Comparison of ENCODE assay signal across 25 cellular contexts in the genomic region with DNA sequence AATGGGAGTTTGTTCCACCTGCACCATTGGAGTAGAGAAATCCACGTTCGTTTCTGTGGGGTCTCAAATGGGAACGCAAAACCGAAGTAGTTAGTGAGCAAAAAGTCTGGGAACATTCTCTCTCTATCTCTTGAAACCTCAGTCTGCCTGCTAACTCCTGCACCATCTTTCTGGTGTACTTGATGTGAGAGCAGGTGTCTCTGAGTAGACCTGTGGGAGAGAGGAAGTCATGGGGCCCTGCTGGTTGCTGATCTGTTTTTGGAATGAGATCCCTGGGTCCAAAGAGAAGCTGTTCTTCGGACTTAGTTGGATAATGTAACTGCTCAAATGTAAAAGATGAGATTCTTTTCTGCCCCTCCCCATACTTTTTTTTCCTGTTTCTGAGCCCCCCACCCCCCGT. TPM values are rescaled to one million over a fixed set of nuclear protein-coding genes. Genes with fewer than 3 reads are reported as not detected.
DNase-seq lines count a peak whose midpoint lies in the region; ATAC-seq and TF ChIP-seq lines count a peak whose summit lies in the region.
"Had no signal": no experiment of that assay in that cellular context is flagged by ENCODE, and none has a peak within 500 bp of the region (broad histone marks: within the 10 kb centered on the region; RNA-seq: fewer than 3 reads in every experiment).

No MANE protein-coding gene starts in this region.

- peak overlapping the region; percentile 78 to 90 for H3K27ac Mint-ChIP-seq in natural killer cell treated with Interleukin-12 subunit alpha and Interleukin-12 subunit beta and Interleukin-15 and Interleukin-18, amount 100 ng/mL, for 72 hours
- H3K27ac Mint-ChIP-seq in natural killer cell = no peak overlapping the region
- H3K27ac Mint-ChIP-seq in stimulated activated effector memory CD8-positive, alpha-beta T cell treated with anti-CD3 and anti-CD28 coated beads, Interleukin-12 subunit alpha, Interleukin-12 subunit beta, amount 100 ng/mL, for 72 hours = no peak overlapping the region
- H3K27ac Mint-ChIP-seq: B cell; CD4-positive, alpha-beta T cell; T-cell had no signal

- DNase-seq in natural killer cell treated with Interleukin-12 subunit alpha and Interleukin-12 subunit beta and Interleukin-15 and Interleukin-18, amount 100 ng/mL, for 72 hours (ENCODE audit: low spot score) = no peak
- DNase-seq in natural killer cell (no peak), OCI-M1 (lab: John Stamatoyannopoulos, UW) (peak; percentile 56), heart left ventricle (no peak), esophagus muscularis mucosa (ENCODE audit: extremely low spot score) (no peak)
- peak; percentile 51 for DNase-seq in Jurkat, Clone E6-1 (ENCODE audit: low read depth, low spot score)
- no peak for DNase-seq in stimulated activated effector memory CD8-positive, alpha-beta T cell treated with anti-CD3 and anti-CD28 coated beads, Interleukin-12 subunit alpha, Interleukin-12 subunit beta, amount 100 ng/mL, for 72 hours (ENCODE audit: low spot score in 2 of 2)
- DNase-seq: CD4-positive, alpha-beta T cell; COR-L47; DMS79; GOT3; Karpas-422; MG63; NCI-H1105 treated with DMSO at 0.1 percent for 48 hours; NCI-H1694; NCI-H2081; NCI-H2171 treated with DMSO at 0.1 percent for 48 hours; NCI-H524 treated with DMSO at 0.1 percent for 48 hours; NCI-H82; SHP77 treated with DMSO at 0.1 percent for 48 hours had no signal

- H3K9me3 Mint-ChIP-seq in natural killer cell treated with Interleukin-12 subunit alpha and Interleukin-12 subunit beta and Interleukin-15 and Interleukin-18, amount 100 ng/mL, for 72 hours = no peaks in the 10 kb centered on the region
- H3K9me3 Mint-ChIP-seq in natural killer cell = no peaks in the 10 kb centered on the region
- H3K9me3 Mint-ChIP-seq in stimulated activated effector memory CD8-positive, alpha-beta T cell treated with anti-CD3 and anti-CD28 coated beads, Interleukin-12 subunit alpha, Interleukin-12 subunit beta, amount 100 ng/mL, for 72 hours = no peaks in the 10 kb centered on the region
- H3K9me3 Mint-ChIP-seq: CD4-positive, alpha-beta T cell; T-cell had no signal

- H3K36me3 Mint-ChIP-seq in natural killer cell treated with Interleukin-12 subunit alpha and Interleukin-12 subunit beta and Interleukin-15 and Interleukin-18, amount 100 ng/mL, for 72 hours = peaks cover 5% of the 10 kb centered on the region
- peaks cover 8% of the 10 kb centered on the region for H3K36me3 Mint-ChIP-seq in natural killer cell
- H3K36me3 Mint-ChIP-seq in stimulated activated effector memory CD8-positive, alpha-beta T cell treated with anti-CD3 and anti-CD28 coated beads, Interleukin-12 subunit alpha, Interleukin-12 subunit beta, amount 100 ng/mL, for 72 hours = peaks cover 58% of the 10 kb centered on the region

- TF ChIP-seq POLR2A in heart left ventricle (IDR thresholded peaks at IDR 0.05) (no peak), esophagus muscularis mucosa (IDR thresholded peaks at IDR 0.05; ENCODE audit: low read depth) (no peak)

- peak overlapping the region; percentile 38 for H3K4me3 ChIP-seq in Jurkat, Clone E6-1 (ENCODE audit: low read length)
- H3K4me3 ChIP-seq in heart left ventricle = no peak overlapping the region
- H3K4me3 ChIP-seq in esophagus muscularis mucosa = no peak overlapping the region
- H3K4me3 ChIP-seq: A549, MG63 had no signal

- H3K9me3 ChIP-seq in heart left ventricle (no peaks in the 10 kb centered on the region), esophagus muscularis mucosa (no peaks in the 10 kb centered on the region)
- H3K9me3 ChIP-seq: A549, MG63 had no signal

- H3K4me3 Mint-ChIP-seq in natural killer cell treated with Interleukin-12 subunit alpha and Interleukin-12 subunit beta and Interleukin-15 and Interleukin-18, amount 100 ng/mL, for 72 hours = peak overlapping the region; percentile 70
- H3K4me3 Mint-ChIP-seq in natural killer cell = no peak overlapping the region
- no peak overlapping the region for H3K4me3 Mint-ChIP-seq in stimulated activated effector memory CD8-positive, alpha-beta T cell treated with anti-CD3 and anti-CD28 coated beads, Interleukin-12 subunit alpha, Interleukin-12 subunit beta, amount 100 ng/mL, for 72 hours
- H3K4me3 Mint-ChIP-seq: B cell; CD4-positive, alpha-beta T cell; T-cell had no signal

- H3K27ac ChIP-seq in heart left ventricle (peak overlapping the region in 1 of 12 donors; percentile 86), esophagus muscularis mucosa (replicated peaks in 1 of 4) (no peak overlapping the region)
- H3K27ac ChIP-seq: A549, RWPE1 had no signal

- intact Hi-C loops in natural killer cell (cut with micrococcal nuclease) = no loop called here
- intact Hi-C loops in heart left ventricle (cut with DNase I) = no loop called here
- intact Hi-C loops in esophagus muscularis mucosa (cut with DNase I) = no loop called here

- H3K4me1 ChIP-seq in heart left ventricle (peaks cover 0 to 53% (median 10%) of the 10 kb centered on the region in 12 donors), esophagus muscularis mucosa (peaks cover 4 to 12% (median 10%) of the 10 kb centered on the region in 4 donors)
- H3K4me1 ChIP-seq: A549 had no signal

- H3K4me1 Mint-ChIP-seq in natural killer cell treated with Interleukin-12 subunit alpha and Interleukin-12 subunit beta and Interleukin-15 and Interleukin-18, amount 100 ng/mL, for 72 hours (ENCODE audit: low read depth in 2 of 2) = peaks cover 27 to 32% of the 10 kb centered on the region in 2 donors
- peaks cover 22 to 26% of the 10 kb centered on the region in 2 donors for H3K4me1 Mint-ChIP-seq in natural killer cell
- H3K4me1 Mint-ChIP-seq in stimulated activated effector memory CD8-positive, alpha-beta T cell treated with anti-CD3 and anti-CD28 coated beads, Interleukin-12 subunit alpha, Interleukin-12 subunit beta, amount 100 ng/mL, for 72 hours = peaks cover 9% of the 10 kb centered on the region

- 83 to 94% (median 90%) methylated on average over 6 of the region's 6 CpGs for WGBS in heart left ventricle, 4 donors
- WGBS in esophagus muscularis mucosa = 91% methylated on average over 6 of the region's 6 CpGs

- ATAC-seq in natural killer cell treated with Interleukin-12 subunit alpha and Interleukin-12 subunit beta and Interleukin-15 and Interleukin-18, amount 100 ng/mL, for 72 hours = no peak
- no peak for ATAC-seq in natural killer cell
- no peak for ATAC-seq in heart left ventricle
- ATAC-seq in stimulated activated effector memory CD8-positive, alpha-beta T cell treated with anti-CD3 and anti-CD28 coated beads, Interleukin-12 subunit alpha, Interleukin-12 subunit beta, amount 100 ng/mL, for 72 hours = no peak
- ATAC-seq: A549, SK-N-SH treated with all-trans-retinoic acid at 6 μM for 48 hours had no signal

- H3K36me3 ChIP-seq in heart left ventricle = peaks cover 0 to 52% (median 30%) of the 10 kb centered on the region in 9 donors
- peaks cover 21 to 53% (median 34%) of the 10 kb centered on the region in 4 donors for H3K36me3 ChIP-seq in esophagus muscularis mucosa
- H3K36me3 ChIP-seq: MG63 had no signal

- no peak for TF ChIP-seq EP300 in esophagus muscularis mucosa (IDR thresholded peaks at IDR 0.05)

- H3K27me3 Mint-ChIP-seq in natural killer cell treated with Interleukin-12 subunit alpha and Interleukin-12 subunit beta and Interleukin-15 and Interleukin-18, amount 100 ng/mL, for 72 hours = no peaks in the 10 kb centered on the region
- H3K27me3 Mint-ChIP-seq in natural killer cell (ENCODE audit: low read depth in 2 of 2) = no peaks in the 10 kb centered on the region
- H3K27me3 Mint-ChIP-seq: B cell; CD4-positive, alpha-beta T cell; T-cell had no signal

- TF ChIP-seq CTCF in natural killer cell (IDR thresholded peaks at IDR 0.05) (no peak), heart left ventricle (IDR thresholded peaks at IDR 0.05) (no peak), esophagus muscularis mucosa (IDR thresholded peaks at IDR 0.05) (no peak)

- H3K27me3 ChIP-seq in heart left ventricle = no peaks in the 10 kb centered on the region
- no peaks in the 10 kb centered on the region for H3K27me3 ChIP-seq in esophagus muscularis mucosa
- H3K27me3 ChIP-seq: MG63 had no signal

RNA-seq across cellular contexts. Expression of a gene that starts 57.3 kb away (rescaled TPM):
- total RNA-seq in natural killer cell treated with Interleukin-12 subunit alpha and Interleukin-12 subunit beta and Interleukin-15 and Interleukin-18, amount 100 ng/mL, for 72 hours = 100 to 1,000 TPM; 167 to 171 TPM
- total RNA-seq in natural killer cell (100 to 1,000 TPM; 162 to 208 (median 191) TPM), heart left ventricle (100 to 1,000 TPM in 1 of 9 donors, 10 to 100 TPM in 8; 42.3 to 102 (median 79.5) TPM), esophagus muscularis mucosa (10 to 100 TPM; 69.3 to 88.0 (median 77.4) TPM)
- 70.1 TPM for polyA plus RNA-seq in Jurkat, Clone E6-1 (2012; ENCODE audit: insufficient read depth, insufficient read length)
- 10 to 100 TPM; 42.3 to 60.5 TPM for polyA plus RNA-seq in heart left ventricle

RNA-seq across cellular contexts. Expression of a gene that starts 58.3 kb away (rescaled TPM):
- 10 to 100 TPM; 13.4 to 30.9 TPM for total RNA-seq in natural killer cell treated with Interleukin-12 subunit alpha and Interleukin-12 subunit beta and Interleukin-15 and Interleukin-18, amount 100 ng/mL, for 72 hours
- total RNA-seq in natural killer cell = 1 to 10 TPM; 4.0 to 8.7 (median 8.4) TPM
- polyA plus RNA-seq in Jurkat, Clone E6-1 (2012; ENCODE audit: insufficient read depth, insufficient read length) = 23.7 TPM
- total RNA-seq in heart left ventricle = 10 to 100 TPM; 13.0 to 20.8 (median 16.7) TPM
- polyA plus RNA-seq in heart left ventricle = 10 to 100 TPM; 10.5 to 22.5 TPM
- 10 to 100 TPM; 10.3 to 20.7 (median 15.5) TPM for total RNA-seq in esophagus muscularis mucosa

Comparison
In these comparisons a context has a peak if more than half of its experiments do, and no peak if none do; other contexts are left out.
1. H3K27ac Mint-ChIP-seq: peak in natural killer cell treated with Interleukin-12 subunit alpha and Interleukin-12 subunit beta and Interleukin-15 and Interleukin-18, amount 100 ng/mL, for 72 hours (2 of 2); none in natural killer cell (0 of 2) and stimulated activated effector memory CD8-positive, alpha-beta T cell treated with anti-CD3 and anti-CD28 coated beads, Interleukin-12 subunit alpha, Interleukin-12 subunit beta, amount 100 ng/mL, for 72 hours (single experiment).
2. DNase-seq: peak in Jurkat, Clone E6-1 (single experiment) and OCI-M1 (single experiment); none in natural killer cell treated with Interleukin-12 subunit alpha and Interleukin-12 subunit beta and Interleukin-15 and Interleukin-18, amount 100 ng/mL, for 72 hours (single experiment), natural killer cell (single experiment), heart left ventricle (0 of 5), esophagus muscularis mucosa (single experiment) and stimulated activated effector memory CD8-positive, alpha-beta T cell treated with anti-CD3 and anti-CD28 coated beads, Interleukin-12 subunit alpha, Interleukin-12 subunit beta, amount 100 ng/mL, for 72 hours (0 of 2).